Comparison of ENCODE assay signal across 8 cellular contexts in genomic region chr7:122143376-122143750, GRCh38. TPM values are rescaled to one million over a fixed set of nuclear protein-coding genes. Genes with fewer than 3 reads are reported as not detected.
A peak's percentile ranks its signal among the peaks of the same experiment; 100 is the strongest.
DNase-seq lines count a peak whose midpoint lies in the region; ATAC-seq, FAIRE-seq and TF ChIP-seq lines count a peak whose summit lies in the region.

No MANE protein-coding gene starts in this region.

- FAIRE-seq in A549 (lab: Jason Lieb, UNC) (no peak), HepG2 (lab: Jason Lieb, UNC) (no peak), GM12892 (lab: Jason Lieb, UNC) (no peak)

- H3K9me3 ChIP-seq in A549, result no peaks in the 10 kb centered on the region
- no peaks in the 10 kb centered on the region for H3K9me3 ChIP-seq in Panc1 (ENCODE audit: control insufficient read depth, insufficient read depth, low read depth, low read length)
- no peaks in the 10 kb centered on the region for H3K9me3 ChIP-seq in colonic mucosa
- H3K9me3 ChIP-seq in HepG2 (ENCODE audit: low read length), result no peaks in the 10 kb centered on the region

- in situ Hi-C loops in Panc1 (cut with HindIII; ENCODE audit: low pct_unique_long_range_greater_than_20kb, low sequenced_read_pairs), result no loop called here
- in situ Hi-C loops in HepG2 (cut with HindIII; ENCODE audit: extremely low pct_ligation_motif_present, low pct_unique_long_range_greater_than_20kb), result no loop called here

- H3K27me3 ChIP-seq in Panc1 (ENCODE audit: control insufficient read depth, insufficient read depth, low read length) (peaks cover 14% of the 10 kb centered on the region), colonic mucosa (no peaks in the 10 kb centered on the region), HepG2 (ENCODE audit: control insufficient read depth in 1 of 2, insufficient read depth in 2 of 2, low read length in 2 of 2) (no peaks in the 10 kb centered on the region; a peak in 1 of 5 replicates)

- H3K36me3 ChIP-seq in Panc1 (ENCODE audit: control insufficient read depth, insufficient read depth, low read length) (no peaks in the 10 kb centered on the region), colonic mucosa (no peaks in the 10 kb centered on the region), HepG2 (replicated peaks in 1 of 2; ENCODE audit: control insufficient read depth in 1 of 2, insufficient read depth in 2 of 2, low read length in 2 of 2) (no peaks in the 10 kb centered on the region)

- TF ChIP-seq CTCF in A549 (IDR thresholded peaks at IDR 0.05) (no peak), Panc1 (IDR thresholded peaks at IDR 0.05) (no peak), colonic mucosa (IDR thresholded peaks at IDR 0.05) (no peak), HepG2 (CRISPR knock-in tag; IDR thresholded peaks at IDR 0.05) (no peak)

- ATAC-seq in A549 (peak; percentile 40 to 45; a peak in 5 of 6 replicates), GM19438 (IDR thresholded peaks at IDR 0.05; ENCODE audit: low read depth, unreplicated experiment) (peak; percentile 15), Panc1 (peak; percentile 33), HepG2 (peak; percentile 67)

- H3K4me3 ChIP-seq in A549, result peak overlapping the region; percentile 57
- peak overlapping the region; percentile 64 to 70 for H3K4me3 ChIP-seq in Panc1 (ENCODE audit: low read depth in 2 of 2, low read length in 2 of 2)
- peak overlapping the region; percentile 91 for H3K4me3 ChIP-seq in colonic mucosa
- peak overlapping the region; percentile 88 to 90 (median 89) for H3K4me3 ChIP-seq in HepG2 (replicated peaks in 1 of 3; ENCODE audit: insufficient read depth in 1 of 3, low read depth in 2 of 3, low read length in 3 of 3)

- CTCF ChIA-PET in A549 (lab: Yijun Ruan, JAX) (interaction anchor here (0.6 to 1.4 kb wide), 2 partner anchors 50 to 389 kb away, joined by 3 to 4 read pairs; no protein-coding TSS in a partner anchor), Panc1 (lab: Charles Lee) (no interaction called here), HepG2 (lab: Yijun Ruan, JAX; ENCODE audit: low intra/inter-chr PET ratio, low total read pairs) (no interaction called here)

- POLR2A ChIA-PET in A549 (lab: Yijun Ruan, JAX), result no interaction called here
- POLR2A ChIA-PET in Panc1 (lab: Charles Lee), result no interaction called here
- POLR2A ChIA-PET in HepG2 (lab: Yijun Ruan, JAX), result no interaction called here

- BruUV-seq in Panc1 (replicated peaks; lab: Mats Ljungman, UMichigan), result no TSS peak
- BruUV-seq in HepG2 (replicated peaks; lab: Mats Ljungman, UMichigan), result no TSS peak

- H3K4me2 ChIP-seq in A549, result peak overlapping the region; percentile 92
- H3K4me2 ChIP-seq in HepG2 (ENCODE audit: low read depth, low read length), result peak overlapping the region; percentile 88

- TF ChIP-seq RAD21 in A549 (conservative IDR thresholded peaks at IDR 0.05 in 1 of 2, IDR thresholded peaks at IDR 0.05 in 1 of 2) (no peak), HepG2 (CRISPR knock-in tag; IDR thresholded peaks at IDR 0.05) (no peak)

- H3K9ac ChIP-seq in colonic mucosa (ENCODE audit: low read depth in 2 of 2, low read length in 2 of 2), result peak overlapping the region; percentile 79 to 81
- H3K9ac ChIP-seq in HepG2 (ENCODE audit: insufficient read depth, low read depth, low read length), result peak overlapping the region; percentile 80

- TF ChIP-seq EP300 in A549 (IDR thresholded peaks at IDR 0.05), result no peak
- TF ChIP-seq EP300 in HepG2 (IDR thresholded peaks at IDR 0.05; ENCODE audit: low read depth in 2 of 2, low read length in 2 of 2), result no peak
- no peak for TF ChIP-seq EP300 in HepG2 (CRISPR knock-in tag; IDR thresholded peaks at IDR 0.05; ENCODE audit: borderline replicate concordance)

- H3K4me1 ChIP-seq in A549 (peaks cover 5% of the 10 kb centered on the region; the same call in 1 of the 3 replicates), Panc1 (ENCODE audit: control insufficient read depth, insufficient read depth, low read length) (peaks cover 8% of the 10 kb centered on the region), colonic mucosa (no peaks in the 10 kb centered on the region), HepG2 (ENCODE audit: insufficient read depth, low read length) (peaks cover 18% of the 10 kb centered on the region)

- WGBS in A549 (ENCODE audit: missing lambda C conversion rate), result 7% methylated on average over 18 of the region's 18 CpGs
- 0% methylated on average over 12 of the region's 18 CpGs for WGBS in HepG2 (ENCODE audit: low lambda C conversion rate)

- peak overlapping the region; percentile 0 for H2AFZ ChIP-seq in HepG2 (ENCODE audit: low read length)

- H3K79me2 ChIP-seq in HepG2 (ENCODE audit: insufficient read depth, low read length), result peaks cover 18% of the 10 kb centered on the region

- H3K27ac ChIP-seq in A549 (no peak overlapping the region), Panc1 (ENCODE audit: low read length) (no peak overlapping the region), colonic mucosa (peak overlapping the region; percentile 78), HepG2 (ENCODE audit: extremely low read length, insufficient read depth, low read length) (peak overlapping the region; percentile 72), substantia nigra (ENCODE audit: low read depth, low read length, poor library complexity, severe bottlenecking) (peak overlapping the region; percentile 92)

- H4K20me1 ChIP-seq in HepG2 (ENCODE audit: insufficient read depth, low read length), result no peaks in the 10 kb centered on the region; the same call in 1 of the 2 replicates

- TF ChIP-seq POLR2A in A549 (IDR thresholded peaks at IDR 0.05; ENCODE audit: low read length) (no peak), HepG2 (IDR thresholded peaks at IDR 0.05; ENCODE audit: insufficient read depth in 1 of 2, low read depth in 2 of 2, low read length in 2 of 2) (no peak), GM12892 (IDR thresholded peaks at IDR 0.05; ENCODE audit: low read depth, low read length) (no peak)

- intact Hi-C loops in Panc1 (cut with micrococcal nuclease; ENCODE audit: unreplicated experiment) (no loop called here), colonic mucosa (cut with DNase I) (no loop called here), HepG2 (cut with micrococcal nuclease; ENCODE audit: unreplicated experiment) (no loop called here)

- DNase-seq in A549 (ENCODE audit: low read depth in 1 of 2, low spot score in 1 of 2) (no peak), Panc1 (ENCODE audit: low read depth, low spot score) (no peak), colonic mucosa (peak; percentile 21), HepG2 (ENCODE audit: low spot score) (no peak), substantia nigra (lab: John Stamatoyannopoulos, UW) (peak in 31 of 49 donors; percentile 2 to 38 (median 17)), GM12892 (ENCODE audit: insufficient read length) (no peak), GM19238 (ENCODE audit: insufficient read length, low spot score) (no peak)

TF ChIP-seq in A549, 52 proteins besides CTCF, POLR2A, EP300 and RAD21:
- TF ChIP-seq MYC (IDR thresholded peaks at IDR 0.05; ENCODE audit: borderline replicate concordance, low read length) (no peak), HOXB5 (CRISPR knock-in tag; IDR thresholded peaks at IDR 0.05) (no peak), CHD4 (IDR thresholded peaks at IDR 0.05; ENCODE audit: borderline replicate concordance) (no peak)

TF ChIP-seq in HepG2, 621 proteins besides CTCF, POLR2A, EP300 and RAD21 (continues in another document):
- TF ChIP-seq HMGXB4 (CRISPR knock-in tag; IDR thresholded peaks at IDR 0.05; ENCODE audit: borderline replicate concordance in 1 of 2, low read depth in 1 of 2), result 0 out of 4 replicates have a peak, but pooled peaks of 1 of the 2 experiments have one; percentile 1

RNA-seq across cellular contexts. Expression of gene AASS, which starts 0.7 kb away (rescaled TPM):
- polyA plus RNA-seq in A549 (2011; rRNA removed), result 0.21 TPM in 2 replicates
- 0.01 TPM in 1 of 2 replicates, not detected in the other for polyA plus RNA-seq in A549 (2012; cell fraction: cytosol; rRNA removed)
- 0.06 and 0.09 TPM in 2 replicates for polyA plus RNA-seq in A549 (2012; cell fraction: nucleus; rRNA removed)
- 0.04 to 0.05 TPM (median 0.04 TPM) in 3 replicates for polyA plus RNA-seq in A549 (2017; fragmentation: RNase III; extraction: RNeasy Plus Mini Kit Qiagen cat#74134 plus additional on column Dnase treatment)
- 0.12 and 0.15 TPM in 2 replicates for polyA minus RNA-seq in A549 (2011; rRNA and poly(A)+ RNA removed)
- 0.31 TPM for total RNA-seq in Panc1 (2021; ENCODE audit: unreplicated experiment)
- not detected for polyA plus RNA-seq in Panc1 (2012; ENCODE audit: insufficient read length)
- total RNA-seq in colonic mucosa, result 1 to 10 TPM; 4.3 to 4.6 TPM
- 12.0 and 43.9 TPM in 2 replicates for total RNA-seq in HepG2 (2016; rRNA removed; fragmentation: Illumina TruSeq; extraction: Trizol)
- total RNA-seq in HepG2 (2016; cell fraction: cytosol; rRNA removed; fragmentation: Illumina TruSeq; extraction: Trizol; ENCODE audit: low read depth), result 27.7 and 30.4 TPM in 2 replicates
- 11.2 and 43.2 TPM in 2 replicates for total RNA-seq in HepG2 (2016; cell fraction: insoluble cytoplasmic fraction; rRNA removed; fragmentation: Illumina TruSeq; extraction: Trizol)
- total RNA-seq in HepG2 (2016; cell fraction: membrane; rRNA removed; fragmentation: Illumina TruSeq; extraction: Trizol), result 17.8 and 20.6 TPM in 2 replicates
- total RNA-seq in HepG2 (2016; cell fraction: nucleus; rRNA removed; fragmentation: Illumina TruSeq; extraction: Trizol), result 48.1 and 53.7 TPM in 2 replicates
- polyA plus RNA-seq in HepG2 (2011; rRNA removed), result 9.5 and 11.6 TPM in 2 replicates
- 3.1 and 3.6 TPM in 2 replicates for polyA plus RNA-seq in HepG2 (2011; cell fraction: cytosol; rRNA removed)
- 30.1 and 33.2 TPM in 2 replicates for polyA plus RNA-seq in HepG2 (2011; cell fraction: nucleus; rRNA removed)
- polyA plus RNA-seq in HepG2 (2012), result 8.8 and 11.8 TPM in 2 replicates
- polyA plus RNA-seq in HepG2 (2016; cell fraction: cytosol; fragmentation: Illumina TruSeq; extraction: Trizol; ENCODE audit: low read depth), result 0.38 and 0.49 TPM in 2 replicates
- polyA plus RNA-seq in HepG2 (2016; cell fraction: insoluble cytoplasmic fraction; fragmentation: Illumina TruSeq; extraction: Trizol; ENCODE audit: low read depth), result 4.7 and 5.3 TPM in 2 replicates
- polyA plus RNA-seq in HepG2 (2016; cell fraction: membrane; fragmentation: Illumina TruSeq; extraction: Trizol; ENCODE audit: low read depth), result 0.69 and 1.1 TPM in 2 replicates
- polyA plus RNA-seq in HepG2 (2016; cell fraction: nucleus; fragmentation: Illumina TruSeq; extraction: Trizol; ENCODE audit: insufficient read depth, low read depth), result 48.2 and 49.9 TPM in 2 replicates
- polyA minus RNA-seq in HepG2 (2011; rRNA and poly(A)+ RNA removed; ENCODE audit: low replicate concordance), result 0.87 and 20.5 TPM in 2 replicates
- polyA minus RNA-seq in HepG2 (2011; cell fraction: cytosol; rRNA and poly(A)+ RNA removed), result 14.5 and 15.7 TPM in 2 replicates
- polyA minus RNA-seq in HepG2 (2011; cell fraction: nucleus; rRNA and poly(A)+ RNA removed), result 56.7 and 61.8 TPM in 2 replicates
- polyA plus RNA-seq in GM12892 (2012; ENCODE audit: missing spikeins), result 4.5 TPM

Comparison
In these comparisons a context has a peak if more than half of its experiments do, and no peak if none do; other contexts are left out.
1. ATAC-seq: peak in every context shown above with its lines; median percentile 67 in HepG2; 42 in A549; 33 in Panc1; 15 in GM19438.
2. DNase-seq: peak in colonic mucosa (single experiment) and substantia nigra (31 of 49); none in A549 (0 of 2), Panc1 (single experiment), HepG2 (single experiment), GM12892 (single experiment) and GM19238 (single experiment).
3. H3K27ac ChIP-seq: peak in colonic mucosa (single experiment), HepG2 (single experiment) and substantia nigra (single experiment); none in A549 (0 of 2) and Panc1 (single experiment).
4. Peak in every context shown above with its lines, with median percentiles within 50 percentile points of each other: H3K4me3 ChIP-seq.